In genomic region chr11:9280655-9281301, GRCh38 we compare ENCODE assay signal across 8 cellular contexts. TPM values are rescaled to one million over a fixed set of nuclear protein-coding genes. Genes with fewer than 3 reads are reported as not detected.
A peak's percentile ranks its signal among the peaks of the same experiment; 100 is the strongest.
DNase-seq lines count a peak whose midpoint lies in the region; ATAC-seq and TF ChIP-seq lines count a peak whose summit lies in the region.

No MANE protein-coding gene starts in this region.

- H3K36me3 ChIP-seq in esophagus muscularis mucosa = peaks cover 0 to 35% (median 8%) of the 10 kb centered on the region in 4 donors

- ATAC-seq in HG02970 (IDR thresholded peaks at IDR 0.05; ENCODE audit: low FRiP score, unreplicated experiment) = peak; percentile 71
- peak; percentile 95 to 96 for ATAC-seq in activated T-cell treated with anti-CD3 and anti-CD28 coated beads, Interleukin-2, amount 50 U/mL, for 4 hours
- peak; percentile 85 for ATAC-seq in left colon

- peaks cover 2% of the 10 kb centered on the region for H3K36me3 Mint-ChIP-seq in activated T-cell treated with anti-CD3 and anti-CD28 coated beads, Interleukin-2, amount 50 U/mL, for 4 hours (ENCODE audit: insufficient read depth)

- no peak overlapping the region for H3K4me3 ChIP-seq in esophagus muscularis mucosa

- intact Hi-C loops in left colon (cut with DNase I, micrococcal nuclease) = no loop called here
- intact Hi-C loops in esophagus muscularis mucosa (cut with DNase I) = no loop called here

- peak overlapping the region; percentile 38 for H3K4me3 Mint-ChIP-seq in activated T-cell treated with anti-CD3 and anti-CD28 coated beads, Interleukin-2, amount 50 U/mL, for 4 hours

- no peak for TF ChIP-seq EP300 in esophagus muscularis mucosa (IDR thresholded peaks at IDR 0.05)

- TF ChIP-seq CTCF in esophagus muscularis mucosa (IDR thresholded peaks at IDR 0.05) = no peak

- WGBS in esophagus muscularis mucosa = 45% methylated on average over 4 of the region's 4 CpGs

- no peaks in the 10 kb centered on the region for H3K9me3 Mint-ChIP-seq in activated T-cell treated with anti-CD3 and anti-CD28 coated beads, Interleukin-2, amount 50 U/mL, for 4 hours

- no peaks in the 10 kb centered on the region for H3K9me3 ChIP-seq in esophagus muscularis mucosa

- peak; percentile 26 for DNase-seq in NK-92 treated with Interleukin-12 subunit alpha and Interleukin-12 subunit beta, amount 100 ng/mL, for 24 hours (lab: John Stamatoyannopoulos, UW)
- DNase-seq in NK-92 (lab: John Stamatoyannopoulos, UW; ENCODE audit: unreplicated experiment) (no peak), NCI-H526 treated with DMSO at 0.1 percent for 48 hours (lab: John Stamatoyannopoulos, UW) (peak; percentile 17), left colon (peak; percentile 46), esophagus muscularis mucosa (ENCODE audit: extremely low spot score) (no peak), NCI-H1436 treated with DMSO at 0.1 percent for 48 hours (lab: John Stamatoyannopoulos, UW) (no peak)
- DNase-seq in activated T-cell treated with anti-CD3 and anti-CD28 coated beads, Interleukin-2, amount 50 U/mL, for 4 hours = peak; percentile 39

- TF ChIP-seq POLR2A in esophagus muscularis mucosa (IDR thresholded peaks at IDR 0.05; ENCODE audit: low read depth) = no peak

- H3K4me1 ChIP-seq in esophagus muscularis mucosa = no peaks in the 10 kb centered on the region

- no peak overlapping the region for H3K27ac ChIP-seq in esophagus muscularis mucosa (replicated peaks in 1 of 4)

- H3K4me1 Mint-ChIP-seq in activated T-cell treated with anti-CD3 and anti-CD28 coated beads, Interleukin-2, amount 50 U/mL, for 4 hours (ENCODE audit: low read depth) = peaks cover 15% of the 10 kb centered on the region

- no peaks in the 10 kb centered on the region for H3K27me3 ChIP-seq in esophagus muscularis mucosa

- H3K27me3 Mint-ChIP-seq in activated T-cell treated with anti-CD3 and anti-CD28 coated beads, Interleukin-2, amount 50 U/mL, for 4 hours (ENCODE audit: low read depth) = no peaks in the 10 kb centered on the region

RNA-seq across cellular contexts. Expression of gene DENND5A, which starts 15.6 kb away (rescaled TPM):
- 10 to 100 TPM; 32.5 to 62.9 (median 44.2) TPM for total RNA-seq in activated T-cell treated with anti-CD3 and anti-CD28 coated beads, Interleukin-2, amount 50 U/mL, for 4 hours
- total RNA-seq in left colon (10 to 100 TPM in 1 of 2 donors, 1 to 10 TPM in 1; 8.0 to 17.7 TPM), esophagus muscularis mucosa (100 to 1,000 TPM; 103 to 135 (median 108) TPM)

RNA-seq across cellular contexts. Expression of gene TMEM41B, which starts 33.6 kb away (rescaled TPM):
- 10 to 100 TPM; 17.6 to 21.6 (median 18.0) TPM for total RNA-seq in activated T-cell treated with anti-CD3 and anti-CD28 coated beads, Interleukin-2, amount 50 U/mL, for 4 hours
- total RNA-seq in left colon (10 to 100 TPM; 58.0 to 62.8 TPM), esophagus muscularis mucosa (10 to 100 TPM; 13.3 to 21.1 (median 17.4) TPM)

Comparison
In these comparisons a context has a peak if more than half of its experiments do, and no peak if none do; other contexts are left out.
1. DNase-seq: peak in NK-92 treated with Interleukin-12 subunit alpha and Interleukin-12 subunit beta, amount 100 ng/mL, for 24 hours (single experiment), NCI-H526 treated with DMSO at 0.1 percent for 48 hours (single experiment), activated T-cell treated with anti-CD3 and anti-CD28 coated beads, Interleukin-2, amount 50 U/mL, for 4 hours (single experiment) and left colon (2 of 2); none in NK-92 (single experiment), esophagus muscularis mucosa (single experiment) and NCI-H1436 treated with DMSO at 0.1 percent for 48 hours (single experiment).
2. Peak in every context shown above with its lines, with median percentiles within 50 percentile points of each other: ATAC-seq.